8 cellular contexts compared by ENCODE assay signal in the genomic region with DNA sequence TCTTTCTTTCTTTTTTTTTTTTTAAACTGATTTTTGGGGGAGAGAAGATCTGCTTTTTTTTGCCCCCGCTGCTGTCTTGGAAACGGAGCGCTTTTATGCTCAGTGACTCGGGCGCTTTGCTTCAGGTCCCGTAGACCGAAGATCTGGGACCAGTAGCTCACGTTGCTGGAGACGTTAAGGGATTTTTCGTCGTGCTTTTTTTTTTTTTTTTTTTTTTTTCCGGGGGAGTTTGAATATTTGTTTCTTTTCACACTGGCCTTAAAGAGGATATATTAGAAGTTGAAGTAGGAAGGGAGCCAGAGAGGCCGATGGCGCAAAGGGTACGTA. TPM values are rescaled to one million over a fixed set of nuclear protein-coding genes. Genes with fewer than 3 reads are reported as not detected.
DNase-seq lines count a peak whose midpoint lies in the region; ATAC-seq and TF ChIP-seq lines count a peak whose summit lies in the region.

No MANE protein-coding gene starts in this region.

- intact Hi-C loops in left cardiac atrium (cut with DNase I), result loop anchor here in 1 of 2 donors (10.0 kb wide), 1 partner anchor 1599 kb away; no protein-coding TSS in a partner anchor

- peak overlapping the region; percentile 77 for H3K27ac ChIP-seq in VCaP
- H3K27ac ChIP-seq in skin epidermis, result peak overlapping the region in 18 of 21 experiments; percentile 71 to 96 (median 90)

- DNase-seq in HCEC 1CT (peak; percentile 57), left cardiac atrium (peak; percentile 14)
- no peak for DNase-seq in stimulated activated CD4-positive, alpha-beta T cell treated with anti-CD3 and anti-CD28 coated beads, Interleukin-4, amount 100 ng/mL, for 24 hours

- peak overlapping the region; percentile 43 to 76 (median 51) for H3K4me3 ChIP-seq in skin epidermis

- TF ChIP-seq CTCF in VCaP (conservative IDR thresholded peaks at IDR 0.05), result no peak

- ATAC-seq in left cardiac atrium, result no peak
- no peak for ATAC-seq in HG03159 (IDR thresholded peaks at IDR 0.05; ENCODE audit: unreplicated experiment)
- ATAC-seq in GM19467 (IDR thresholded peaks at IDR 0.05; ENCODE audit: unreplicated experiment), result no peak
- no peak for ATAC-seq in GM18517 (IDR thresholded peaks at IDR 0.05; ENCODE audit: unreplicated experiment)

RNA-seq across cellular contexts. Expression of a gene that starts 0.6 kb away (rescaled TPM):
- total RNA-seq in left cardiac atrium, result 10 to 100 TPM; 32.4 to 36.1 TPM
